1 cellular context compared by ENCODE assay signal in genomic region chr17:78823282-78824046, GRCh38.
TF ChIP-seq lines count a peak whose summit lies in the region.

No MANE protein-coding gene starts in this region.

TF ChIP-seq in IMR-90, 13 proteins besides CTCF, POLR2A, EP300 and RAD21:
- TF ChIP-seq CHD1 (IDR thresholded peaks at IDR 0.05; ENCODE audit: low read depth, low read length) = no peak
- peak; percentile 23; the same call in 1 of the 2 replicates for TF ChIP-seq CEBPB (IDR thresholded peaks at IDR 0.05; ENCODE audit: low read depth, low read length)
